Comparison of ENCODE assay signal across 8 cellular contexts in genomic region chr9:37784291-37784639, GRCh38. TPM values are rescaled to one million over a fixed set of nuclear protein-coding genes. Genes with fewer than 3 reads are reported as not detected.
DNase-seq lines count a peak whose midpoint lies in the region; ATAC-seq and TF ChIP-seq lines count a peak whose summit lies in the region.

No MANE protein-coding gene starts in this region.

- H3K27ac Mint-ChIP-seq in activated naive CD4-positive, alpha-beta T cell treated with anti-CD3 and anti-CD28 coated beads for 36 hours: peak overlapping the region; percentile 94
- peak overlapping the region; percentile 97 for H3K27ac Mint-ChIP-seq in activated naive CD8-positive, alpha-beta T cell treated with anti-CD3 and anti-CD28 coated beads, Interleukin-2, amount 10 ng/mL, durations not matched to agents 7 days and 5 days
- peak overlapping the region; percentile 87 for H3K27ac Mint-ChIP-seq in type B pancreatic cell

- H3K4me1 Mint-ChIP-seq in activated naive CD4-positive, alpha-beta T cell treated with anti-CD3 and anti-CD28 coated beads for 36 hours (ENCODE audit: low read depth): peaks cover 39% of the 10 kb centered on the region
- H3K4me1 Mint-ChIP-seq in activated naive CD8-positive, alpha-beta T cell treated with anti-CD3 and anti-CD28 coated beads, Interleukin-2, amount 10 ng/mL, durations not matched to agents 7 days and 5 days: peaks cover 28% of the 10 kb centered on the region
- peaks cover 18% of the 10 kb centered on the region for H3K4me1 Mint-ChIP-seq in type B pancreatic cell (ENCODE audit: unreplicated experiment)

- no peak for TF ChIP-seq CTCF in type B pancreatic cell (conservative IDR thresholded peaks at IDR 0.05)

- H3K9me3 Mint-ChIP-seq in activated naive CD4-positive, alpha-beta T cell treated with anti-CD3 and anti-CD28 coated beads for 36 hours: no peaks in the 10 kb centered on the region
- H3K9me3 Mint-ChIP-seq in activated naive CD8-positive, alpha-beta T cell treated with anti-CD3 and anti-CD28 coated beads, Interleukin-2, amount 10 ng/mL, durations not matched to agents 7 days and 5 days: no peaks in the 10 kb centered on the region
- no peaks in the 10 kb centered on the region for H3K9me3 Mint-ChIP-seq in type B pancreatic cell

- ATAC-seq in activated naive CD8-positive, alpha-beta T cell treated with anti-CD3 and anti-CD28 coated beads, Interleukin-2, amount 10 ng/mL, durations not matched to agents 7 days and 5 days (ENCODE audit: low read depth): peak; percentile 3
- ATAC-seq in left colon: peak; percentile 8
- no peak for ATAC-seq in GM18519 (IDR thresholded peaks at IDR 0.05; ENCODE audit: low FRiP score, unreplicated experiment)

- DNase-seq in activated naive CD4-positive, alpha-beta T cell treated with anti-CD3 and anti-CD28 coated beads for 36 hours: peak; percentile 13
- DNase-seq in activated naive CD4-positive, alpha-beta T cell treated with Interleukin-2 at 50 U/mL for 16 hours: no peak
- no peak for DNase-seq in activated naive CD8-positive, alpha-beta T cell treated with anti-CD3 and anti-CD28 coated beads, Interleukin-2, amount 10 ng/mL, durations not matched to agents 7 days and 5 days
- DNase-seq in left colon (no peak), type B pancreatic cell (ENCODE audit: extremely low spot score, unreplicated experiment) (no peak), epidermal melanocyte (ENCODE audit: insufficient read length, low spot score) (no peak), retina (no peak)

- H3K27me3 Mint-ChIP-seq in activated naive CD4-positive, alpha-beta T cell treated with anti-CD3 and anti-CD28 coated beads for 36 hours (ENCODE audit: low read depth): no peaks in the 10 kb centered on the region
- no peaks in the 10 kb centered on the region for H3K27me3 Mint-ChIP-seq in activated naive CD8-positive, alpha-beta T cell treated with anti-CD3 and anti-CD28 coated beads, Interleukin-2, amount 10 ng/mL, durations not matched to agents 7 days and 5 days
- no peaks in the 10 kb centered on the region for H3K27me3 Mint-ChIP-seq in type B pancreatic cell

- POLR2A ChIA-PET in activated naive CD8-positive, alpha-beta T cell treated with anti-CD3 and anti-CD28 coated beads, Interleukin-2, amount 10 ng/mL, durations not matched to agents 7 days and 5 days (lab: Charles Lee): interaction anchor here (0.7 to 2.7 kb wide), 14 partner anchors 9 to 299 kb away, joined by 3 to 28 read pairs (median 4); partner anchors contain the start of genes DCAF10, POLR1E, SLC25A51 and TOMM5

- peak overlapping the region; percentile 96 for H3K4me3 Mint-ChIP-seq in activated naive CD4-positive, alpha-beta T cell treated with anti-CD3 and anti-CD28 coated beads for 36 hours
- H3K4me3 Mint-ChIP-seq in activated naive CD8-positive, alpha-beta T cell treated with anti-CD3 and anti-CD28 coated beads, Interleukin-2, amount 10 ng/mL, durations not matched to agents 7 days and 5 days: peak overlapping the region; percentile 98
- H3K4me3 Mint-ChIP-seq in type B pancreatic cell: peak overlapping the region; percentile 97

- intact Hi-C loops in activated naive CD4-positive, alpha-beta T cell treated with anti-CD3 and anti-CD28 coated beads for 36 hours (cut with micrococcal nuclease): loop anchor here (2.0 to 5.0 kb wide), 2 partner anchors 192 to 297 kb away; partner anchors contain the start of gene TOMM5
- intact Hi-C loops in left colon (cut with DNase I, micrococcal nuclease): no loop called here

- CTCF ChIA-PET in activated naive CD4-positive, alpha-beta T cell treated with anti-CD3 and anti-CD28 coated beads for 36 hours (lab: Charles Lee): interaction anchor here (1.2 kb wide), 1 partner anchor 16 kb away, joined by 3 read pairs; no protein-coding TSS in a partner anchor

- peaks cover 31% of the 10 kb centered on the region for H3K36me3 Mint-ChIP-seq in activated naive CD4-positive, alpha-beta T cell treated with anti-CD3 and anti-CD28 coated beads for 36 hours (ENCODE audit: low read depth)
- H3K36me3 Mint-ChIP-seq in activated naive CD8-positive, alpha-beta T cell treated with anti-CD3 and anti-CD28 coated beads, Interleukin-2, amount 10 ng/mL, durations not matched to agents 7 days and 5 days: peaks cover 31% of the 10 kb centered on the region
- H3K36me3 Mint-ChIP-seq in type B pancreatic cell: peaks cover 17% of the 10 kb centered on the region

RNA-seq across cellular contexts. Expression of gene EXOSC3, which starts 0.6 kb away (rescaled TPM):
- total RNA-seq in activated naive CD4-positive, alpha-beta T cell treated with anti-CD3 and anti-CD28 coated beads for 36 hours: 10 to 100 TPM; 93.7 to 99.7 TPM
- total RNA-seq in activated naive CD8-positive, alpha-beta T cell treated with anti-CD3 and anti-CD28 coated beads, Interleukin-2, amount 10 ng/mL, durations not matched to agents 7 days and 5 days: 10 to 100 TPM; 67.8 to 72.1 TPM
- total RNA-seq in left colon (10 to 100 TPM; 30.5 to 31.4 TPM), type B pancreatic cell (ENCODE audit: low replicate concordance) (33.9 and 61.9 TPM in 2 replicates)

RNA-seq across cellular contexts. Expression of gene DCAF10, which starts 16.3 kb away (rescaled TPM):
- total RNA-seq in activated naive CD4-positive, alpha-beta T cell treated with anti-CD3 and anti-CD28 coated beads for 36 hours: 10 to 100 TPM in 1 of 2 experiments, 1 to 10 TPM in 1; 9.4 to 10.9 TPM
- 10 to 100 TPM; 19.5 to 19.8 TPM for total RNA-seq in activated naive CD8-positive, alpha-beta T cell treated with anti-CD3 and anti-CD28 coated beads, Interleukin-2, amount 10 ng/mL, durations not matched to agents 7 days and 5 days
- 10 to 100 TPM; 21.2 to 26.9 TPM for total RNA-seq in left colon
- 30.2 and 31.2 TPM in 2 replicates for total RNA-seq in type B pancreatic cell (ENCODE audit: low replicate concordance)

RNA-seq across cellular contexts. Expression of gene TRMT10B, which starts 30.7 kb away (rescaled TPM):
- 1 to 10 TPM; 8.1 to 9.5 TPM for total RNA-seq in activated naive CD4-positive, alpha-beta T cell treated with anti-CD3 and anti-CD28 coated beads for 36 hours
- total RNA-seq in activated naive CD8-positive, alpha-beta T cell treated with anti-CD3 and anti-CD28 coated beads, Interleukin-2, amount 10 ng/mL, durations not matched to agents 7 days and 5 days: 10 to 100 TPM; 17.4 to 21.4 TPM
- 1 to 10 TPM; 6.6 to 7.2 TPM for total RNA-seq in left colon
- 8.8 and 9.1 TPM in 2 replicates for total RNA-seq in type B pancreatic cell (ENCODE audit: low replicate concordance)
